ENCODE assay signal across 10 cellular contexts in the genomic region with DNA sequence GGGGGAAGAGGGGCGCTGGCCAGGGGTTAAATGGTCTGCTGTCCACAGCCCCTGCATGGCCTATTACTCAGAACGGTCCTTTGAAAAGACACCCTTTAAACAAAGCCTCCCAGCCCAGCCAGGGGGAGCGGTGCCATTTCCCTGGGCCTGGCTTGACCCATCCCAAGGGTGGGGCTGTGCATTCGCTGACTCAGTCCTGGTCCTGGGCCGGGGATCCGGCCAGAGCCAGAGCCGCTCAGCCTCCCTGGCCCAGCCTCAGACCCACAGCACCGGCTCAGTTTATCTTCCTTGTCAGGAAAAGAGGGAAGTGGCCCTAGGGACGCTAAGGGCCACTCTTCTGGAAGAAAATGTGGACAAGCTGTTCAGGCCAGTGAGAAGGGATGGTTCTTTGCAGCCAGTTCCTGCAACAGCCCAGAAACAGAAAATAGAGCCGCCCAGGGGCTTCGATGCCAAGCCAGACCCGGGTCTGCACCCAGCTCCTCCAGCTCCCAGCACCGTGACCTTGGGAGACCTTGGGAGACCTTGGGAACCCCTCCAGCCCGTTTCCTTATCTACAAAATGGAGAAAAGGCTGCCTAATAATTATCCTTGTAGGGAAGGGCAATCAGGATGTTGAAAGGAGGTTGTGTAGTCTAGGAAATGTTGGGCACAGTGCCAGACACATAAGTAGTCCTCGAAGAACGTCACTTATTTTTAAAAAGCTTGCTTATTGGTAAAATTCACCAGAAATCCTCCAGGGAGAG.
DNase-seq lines count a peak whose midpoint lies in the region; ATAC-seq and TF ChIP-seq lines count a peak whose summit lies in the region.
"Had no signal": no experiment of that assay in that cellular context is flagged by ENCODE, and none has a peak within 500 bp of the region (broad histone marks: within the 10 kb centered on the region; RNA-seq: fewer than 3 reads in every experiment).

No MANE protein-coding gene starts in this region.

- no peak overlapping the region for H3K9ac ChIP-seq in Karpas-422 (ENCODE audit: low read length)
- H3K9ac ChIP-seq in duodenal mucosa (ENCODE audit: low read depth in 1 of 2, low read length in 2 of 2), result no peak overlapping the region

- H3K79me2 ChIP-seq in Karpas-422 (ENCODE audit: low read length), result no peaks in the 10 kb centered on the region

- H3K27me3 ChIP-seq in Karpas-422 (ENCODE audit: low read length) (no peaks in the 10 kb centered on the region), duodenal mucosa (ENCODE audit: control insufficient read depth in 1 of 2, insufficient read depth in 2 of 2, low read length in 2 of 2) (no peaks in the 10 kb centered on the region), thoracic aorta (replicated peaks; ENCODE audit: insufficient read depth) (no peaks in the 10 kb centered on the region)

- no peak overlapping the region for H3K4me2 ChIP-seq in Karpas-422 (ENCODE audit: low read depth, low read length, poor library complexity, severe bottlenecking)

- H3K9me2 ChIP-seq in Karpas-422 (replicated peaks; ENCODE audit: insufficient read depth, low read length), result no peaks in the 10 kb centered on the region

- H3K4me3 ChIP-seq in Karpas-422 (ENCODE audit: low read length), result no peak overlapping the region
- no peak overlapping the region for H3K4me3 ChIP-seq in duodenal mucosa (ENCODE audit: low read depth in 1 of 2, low read length in 2 of 2)
- peak overlapping the region; percentile 26 for H3K4me3 ChIP-seq in thoracic aorta

- H3K4me1 ChIP-seq in Karpas-422 (ENCODE audit: low read length) (no peaks in the 10 kb centered on the region), duodenal mucosa (ENCODE audit: control insufficient read depth in 1 of 2, insufficient read depth in 2 of 2, low read length in 2 of 2) (peaks cover 18% of the 10 kb centered on the region in 2 donors), thoracic aorta (ENCODE audit: control insufficient read depth in 1 of 2, low read depth in 2 of 2) (peaks cover 15 to 39% of the 10 kb centered on the region in 2 donors)

- no peak for TF ChIP-seq CTCF in thoracic aorta (IDR thresholded peaks at IDR 0.05)

- H3K9me3 ChIP-seq in Karpas-422 (ENCODE audit: low read length), result no peaks in the 10 kb centered on the region
- no peaks in the 10 kb centered on the region for H3K9me3 ChIP-seq in duodenal mucosa (ENCODE audit: control insufficient read depth in 1 of 2, low read length in 2 of 2)
- no peaks in the 10 kb centered on the region for H3K9me3 ChIP-seq in thoracic aorta

- H3K27ac ChIP-seq in Karpas-422 (ENCODE audit: low read length), result no peak overlapping the region
- H3K27ac ChIP-seq in duodenal mucosa (ENCODE audit: low read depth, low read length), result peak overlapping the region; percentile 17
- H3K27ac ChIP-seq in thoracic aorta, result peak overlapping the region; percentile 20 to 42

- in situ Hi-C loops in KBM-7 (cut with MboI; ENCODE audit: low pct_unique_long_range_greater_than_20kb, low sequenced_read_pairs), result no loop called here

- ATAC-seq in thoracic aorta (ENCODE audit: insufficient number of reproducible peaks, low FRiP score, low read depth), result peak; percentile 28

- H3K36me3 ChIP-seq in Karpas-422 (ENCODE audit: insufficient read depth, low read length), result no peaks in the 10 kb centered on the region
- H3K36me3 ChIP-seq in duodenal mucosa (ENCODE audit: control insufficient read depth in 1 of 2, insufficient read depth in 2 of 2, low read length in 2 of 2), result no peaks in the 10 kb centered on the region
- no peaks in the 10 kb centered on the region for H3K36me3 ChIP-seq in thoracic aorta

- no peak overlapping the region for H2AFZ ChIP-seq in Karpas-422 (ENCODE audit: low read length)

- DNase-seq in Karpas-422 (peak; percentile 59), medulla oblongata (ENCODE audit: extremely low spot score) (peak; percentile 48), thoracic aorta (ENCODE audit: low spot score) (no peak), SIG-M5 treated with dmso at 0.1 percent for 504 hours (lab: John Stamatoyannopoulos, UW; ENCODE audit: unreplicated experiment) (no peak), KBM-7 (no peak)
- no peak for DNase-seq in activated CD8-positive, alpha-beta memory T cell treated with anti-CD3 and anti-CD28 coated beads, Interleukin-2, amount 50 U/mL, for 4 hours
- DNase-seq: cerebellar nuclear complex; NCI-H1694 treated with DMSO at 0.1 percent for 48 hours; stimulated activated naive CD8-positive, alpha-beta T cell treated with anti-CD3 and anti-CD28 coated beads, Interleukin-15, amount 100 ng/mL, for 72 hours had no signal

- H4K20me1 ChIP-seq in Karpas-422 (ENCODE audit: insufficient read depth, low read depth, low read length), result peaks cover 9% of the 10 kb centered on the region; the same call in 1 of the 2 replicates

Comparison
In these comparisons a context has a peak if more than half of its experiments do, and no peak if none do; other contexts are left out.
1. DNase-seq: peak in Karpas-422 (single experiment) and medulla oblongata (single experiment); none in thoracic aorta (single experiment), activated CD8-positive, alpha-beta memory T cell treated with anti-CD3 and anti-CD28 coated beads, Interleukin-2, amount 50 U/mL, for 4 hours (single experiment), SIG-M5 treated with dmso at 0.1 percent for 504 hours (single experiment) and KBM-7 (single experiment).